17 cellular contexts compared by ENCODE assay signal in genomic region chr20:55057779-55058415, GRCh38.
DNase-seq lines count a peak whose midpoint lies in the region; ATAC-seq, FAIRE-seq and TF ChIP-seq lines count a peak whose summit lies in the region.
"Had no signal": no experiment of that assay in that cellular context is flagged by ENCODE, and none has a peak within 500 bp of the region (broad histone marks: within the 10 kb centered on the region; RNA-seq: fewer than 3 reads in every experiment).

No MANE protein-coding gene starts in this region.

- FAIRE-seq in astrocyte (lab: Jason Lieb, UNC) (no peak), HepG2 (lab: Jason Lieb, UNC) (peak; percentile 4)
- FAIRE-seq: GM18507 had no signal

- H3K4me3 ChIP-seq in DND-41 (ENCODE audit: low read depth in 1 of 2, low read length in 2 of 2) (no peak overlapping the region), astrocyte (ENCODE audit: insufficient read depth, low read depth, low read length) (no peak overlapping the region), HepG2 (replicated peaks in 1 of 3; ENCODE audit: insufficient read depth in 1 of 3, low read depth in 2 of 3, low read length in 3 of 3) (no peak overlapping the region)
- H3K4me3 ChIP-seq: adrenal gland, gastroesophageal sphincter, SK-N-MC had no signal

- no peaks in the 10 kb centered on the region for H3K27me3 Mint-ChIP-seq in astrocyte (ENCODE audit: low read depth, unreplicated experiment)
- H3K27me3 Mint-ChIP-seq: memory B cell had no signal

- intact Hi-C loops in HepG2 (cut with micrococcal nuclease; ENCODE audit: unreplicated experiment): no loop called here

- H2AFZ ChIP-seq in DND-41 (ENCODE audit: low read depth, low read length) (no peak overlapping the region), astrocyte (ENCODE audit: low read depth, low read length) (no peak overlapping the region), HepG2 (ENCODE audit: low read length) (no peak overlapping the region)

- H3K4me2 ChIP-seq in DND-41 (ENCODE audit: insufficient read depth, low read length): no peak overlapping the region
- no peak overlapping the region for H3K4me2 ChIP-seq in astrocyte (ENCODE audit: low read length)
- no peak overlapping the region for H3K4me2 ChIP-seq in HepG2 (ENCODE audit: low read depth, low read length)

- CTCF ChIA-PET in HepG2 (lab: Yijun Ruan, JAX; ENCODE audit: low intra/inter-chr PET ratio, low total read pairs): no interaction called here

- H3K79me2 ChIP-seq in DND-41 (ENCODE audit: insufficient read depth, low read length) (no peaks in the 10 kb centered on the region), astrocyte (ENCODE audit: insufficient read depth, low read length) (no peaks in the 10 kb centered on the region), HepG2 (ENCODE audit: insufficient read depth, low read length) (no peaks in the 10 kb centered on the region)

- no TSS peak for BruUV-seq in HepG2 (replicated peaks; lab: Mats Ljungman, UMichigan)

- H4K20me1 ChIP-seq in DND-41 (ENCODE audit: insufficient read depth, low read length) (no peaks in the 10 kb centered on the region), astrocyte (ENCODE audit: insufficient read depth, low read length) (no peaks in the 10 kb centered on the region), HepG2 (ENCODE audit: insufficient read depth, low read length) (no peaks in the 10 kb centered on the region)

- H3K27ac ChIP-seq in DND-41 (ENCODE audit: low read length) (no peak overlapping the region), astrocyte (ENCODE audit: low read depth, low read length) (no peak overlapping the region), HepG2 (ENCODE audit: extremely low read length, insufficient read depth, low read length) (no peak overlapping the region)
- H3K27ac ChIP-seq: adrenal gland, gastroesophageal sphincter, SK-N-MC had no signal

- H3K4me3 Mint-ChIP-seq in astrocyte (ENCODE audit: unreplicated experiment): no peak overlapping the region
- H3K4me3 Mint-ChIP-seq: memory B cell had no signal

- in situ Hi-C loops in HepG2 (cut with HindIII; ENCODE audit: extremely low pct_ligation_motif_present, low pct_unique_long_range_greater_than_20kb): no loop called here

- H3K4me1 ChIP-seq in DND-41 (ENCODE audit: insufficient read depth, low read length) (no peaks in the 10 kb centered on the region), astrocyte (ENCODE audit: insufficient read depth, low read length) (no peaks in the 10 kb centered on the region), HepG2 (ENCODE audit: insufficient read depth, low read length) (no peaks in the 10 kb centered on the region)
- H3K4me1 ChIP-seq: adrenal gland, gastroesophageal sphincter had no signal

- H3K9me3 ChIP-seq in DND-41 (ENCODE audit: insufficient read depth, low read length, severe bottlenecking) (no peaks in the 10 kb centered on the region), astrocyte (ENCODE audit: insufficient read depth, low read depth, low read length) (no peaks in the 10 kb centered on the region), HepG2 (ENCODE audit: low read length) (peaks cover 95% of the 10 kb centered on the region)
- H3K9me3 ChIP-seq: adrenal gland had no signal

- H3K27ac Mint-ChIP-seq in astrocyte (ENCODE audit: unreplicated experiment): no peak overlapping the region
- H3K27ac Mint-ChIP-seq: memory B cell had no signal

- TF ChIP-seq CTCF in DND-41 (IDR thresholded peaks at IDR 0.05; ENCODE audit: borderline replicate concordance, extremely low read depth, low read length, poor library complexity, severe bottlenecking): peak; percentile 48
- TF ChIP-seq CTCF in astrocyte (IDR thresholded peaks at IDR 0.05; ENCODE audit: insufficient read depth, low read depth, low read length): peak; percentile 45
- TF ChIP-seq CTCF in HepG2 (CRISPR knock-in tag; IDR thresholded peaks at IDR 0.05): no peak

- H3K27me3 ChIP-seq in DND-41 (ENCODE audit: insufficient read depth, low read length, poor library complexity) (no peaks in the 10 kb centered on the region), astrocyte (ENCODE audit: insufficient read depth, low read length) (no peaks in the 10 kb centered on the region), HepG2 (ENCODE audit: control insufficient read depth in 1 of 2, insufficient read depth in 2 of 2, low read length in 2 of 2) (no peaks in the 10 kb centered on the region)
- H3K27me3 ChIP-seq: adrenal gland, gastroesophageal sphincter had no signal

- POLR2A ChIA-PET in HepG2 (lab: Yijun Ruan, JAX): no interaction called here

- TF ChIP-seq POLR2A in HepG2 (IDR thresholded peaks at IDR 0.05; ENCODE audit: insufficient read depth in 1 of 2, low read depth in 2 of 2, low read length in 2 of 2): no peak

- H3K9me3 Mint-ChIP-seq in astrocyte (ENCODE audit: unreplicated experiment): peaks cover 6% of the 10 kb centered on the region

- H3K9ac ChIP-seq in DND-41 (ENCODE audit: low read depth, low read length) (no peak overlapping the region), astrocyte (ENCODE audit: low read length) (no peak overlapping the region), HepG2 (ENCODE audit: insufficient read depth, low read depth, low read length) (no peak overlapping the region)

- H3K36me3 ChIP-seq in DND-41 (ENCODE audit: insufficient read depth, low read length) (no peaks in the 10 kb centered on the region), astrocyte (ENCODE audit: insufficient read depth, low read length) (no peaks in the 10 kb centered on the region), HepG2 (replicated peaks in 1 of 2; ENCODE audit: control insufficient read depth in 1 of 2, insufficient read depth in 2 of 2, low read length in 2 of 2) (no peaks in the 10 kb centered on the region)
- H3K36me3 ChIP-seq: adrenal gland, gastroesophageal sphincter had no signal

- ATAC-seq in DND-41 (ENCODE audit: insufficient read depth, low read depth) (no peak), HepG2 (no peak), GM21528 (IDR thresholded peaks at IDR 0.05; ENCODE audit: low FRiP score, unreplicated experiment) (no peak)
- ATAC-seq: activated CD4-positive, CD25-positive, alpha-beta regulatory T cell treated with anti-CD3 and anti-CD28 coated beads, Interleukin-2, amount 50 U/mL, for 24 hours; gastroesophageal sphincter; stimulated activated naive CD8-positive, alpha-beta T cell treated with anti-CD3 and anti-CD28 coated beads, Interleukin-15, Interleukin-2, amounts not matched to agents 100 U/mL and 50 U/mL, for 24 hours had no signal

- no peak for TF ChIP-seq RAD21 in HepG2 (CRISPR knock-in tag; IDR thresholded peaks at IDR 0.05)

- TF ChIP-seq EP300 in HepG2 (IDR thresholded peaks at IDR 0.05; ENCODE audit: low read depth in 2 of 2, low read length in 2 of 2) (no peak), HepG2 (CRISPR knock-in tag; IDR thresholded peaks at IDR 0.05; ENCODE audit: borderline replicate concordance) (no peak)

- H3K36me3 Mint-ChIP-seq in astrocyte (ENCODE audit: low read depth, unreplicated experiment): no peaks in the 10 kb centered on the region
- H3K36me3 Mint-ChIP-seq: memory B cell had no signal

- DNase-seq in DND-41: no peak
- peak; percentile 35 for DNase-seq in M059J (ENCODE audit: low read depth)
- no peak for DNase-seq in astrocyte (ENCODE audit: low read depth)
- DNase-seq in HepG2 (ENCODE audit: low spot score): no peak
- DNase-seq in NCI-H526 (lab: John Stamatoyannopoulos, UW): no peak
- DNase-seq in T-helper 2 cell: no peak
- no peak for DNase-seq in NCI-H1436 treated with DMSO at 0.1 percent for 48 hours (lab: John Stamatoyannopoulos, UW)
- DNase-seq: activated T-cell treated with anti-CD3 and anti-CD28 coated beads, Interleukin-2, amount 50 U/mL, for 1 hour; adrenal gland; NCI-H446; stimulated activated naive CD8-positive, alpha-beta T cell treated with anti-CD3 and anti-CD28 coated beads, Interleukin-15, Interleukin-2, amounts not matched to agents 100 U/mL and 50 U/mL, for 24 hours had no signal

- no peaks in the 10 kb centered on the region for H3K4me1 Mint-ChIP-seq in astrocyte (ENCODE audit: low read depth, unreplicated experiment)
- H3K4me1 Mint-ChIP-seq: memory B cell had no signal

- 0% methylated on average over 2 of the region's 2 CpGs for WGBS in HepG2 (ENCODE audit: low lambda C conversion rate)

TF ChIP-seq in HepG2, 621 proteins besides CTCF, POLR2A, EP300 and RAD21:
- peak; percentile 70; the same call in 1 of the 2 replicates for TF ChIP-seq ZNF7 (CRISPR knock-in tag; IDR thresholded peaks at IDR 0.05)
- TF ChIP-seq EED (CRISPR knock-in tag; IDR thresholded peaks at IDR 0.05): no peak
- no peak for TF ChIP-seq ZNF547 (CRISPR knock-in tag; IDR thresholded peaks at IDR 0.05)
- no peak for TF ChIP-seq MIER2 (CRISPR knock-in tag; IDR thresholded peaks at IDR 0.05)
